2 cellular contexts compared by ENCODE assay signal in genomic region chr17:6470146-6470718, GRCh38.
TF ChIP-seq lines count a peak whose summit lies in the region.

No MANE protein-coding gene starts in this region.

TF ChIP-seq in GM23338, 12 proteins besides CTCF, POLR2A, EP300 and RAD21:
- TF ChIP-seq STAT1 (IDR thresholded peaks at IDR 0.05; ENCODE audit: unreplicated experiment) = no peak
- no peak for TF ChIP-seq ZNF462 (CRISPR knock-in tag; IDR thresholded peaks at IDR 0.05)
- TF ChIP-seq EZH2 (IDR thresholded peaks at IDR 0.05; ENCODE audit: low read depth, unreplicated experiment) = no peak
- TF ChIP-seq EZH2phosphoT487 (IDR thresholded peaks at IDR 0.05; ENCODE audit: unreplicated experiment) = no peak
- TF ChIP-seq POLR2AphosphoS5 (IDR thresholded peaks at IDR 0.05; ENCODE audit: low read depth) = no peak
- no peak for TF ChIP-seq CREB1 (CRISPR knock-in tag; IDR thresholded peaks at IDR 0.05; ENCODE audit: low read depth)
- TF ChIP-seq ETS1 (IDR thresholded peaks at IDR 0.05) = no peak
- no peak for TF ChIP-seq REST (IDR thresholded peaks at IDR 0.05; ENCODE audit: unreplicated experiment)
- no peak for TF ChIP-seq NANOG (IDR thresholded peaks at IDR 0.05; ENCODE audit: borderline replicate concordance)
- no peak for TF ChIP-seq JUNB (IDR thresholded peaks at IDR 0.05; ENCODE audit: unreplicated experiment)
TF ChIP-seq in GM23338: peak in this region for 0.

TF ChIP-seq in IMR-90, 13 proteins besides CTCF, POLR2A, EP300 and RAD21:
- no peak for TF ChIP-seq MXI1 (IDR thresholded peaks at IDR 0.05; ENCODE audit: borderline replicate concordance, low read depth, low read length)
- TF ChIP-seq NFE2L2 (IDR thresholded peaks at IDR 0.05; ENCODE audit: low read depth, low read length) = no peak
- no peak for TF ChIP-seq USF2 (IDR thresholded peaks at IDR 0.05; ENCODE audit: low read depth, low read length)
- TF ChIP-seq ELK1 (IDR thresholded peaks at IDR 0.05; ENCODE audit: borderline replicate concordance, low read depth, low read length) = no peak
- TF ChIP-seq FOS (IDR thresholded peaks at IDR 0.05; ENCODE audit: low read depth, low read length) = no peak
- no peak for TF ChIP-seq RFX5 (IDR thresholded peaks at IDR 0.05; ENCODE audit: low read depth, low read length)
- TF ChIP-seq SMC3 (IDR thresholded peaks at IDR 0.05; ENCODE audit: low read depth, low read length) = no peak
- no peak for TF ChIP-seq BHLHE40 (IDR thresholded peaks at IDR 0.05; ENCODE audit: low read depth, low read length)
- no peak for TF ChIP-seq CEBPB (IDR thresholded peaks at IDR 0.05; ENCODE audit: low read depth, low read length)
- TF ChIP-seq RCOR1 (IDR thresholded peaks at IDR 0.05; ENCODE audit: insufficient replicate concordance, low read length) = no peak
- no peak for TF ChIP-seq CHD1 (IDR thresholded peaks at IDR 0.05; ENCODE audit: low read depth, low read length)
- no peak for TF ChIP-seq MAZ (IDR thresholded peaks at IDR 0.05; ENCODE audit: borderline replicate concordance, low read depth, low read length)
- no peak for TF ChIP-seq MAFK (IDR thresholded peaks at IDR 0.05; ENCODE audit: low read depth, low read length)
TF ChIP-seq in IMR-90: peak in this region for 0.
